In genomic region chr16:89657442-89658220, GRCh38 we compare ENCODE assay signal across 1 cellular context.
A peak's percentile ranks its signal among the peaks of the same experiment; 100 is the strongest.
TF ChIP-seq lines count a peak whose summit lies in the region.

TSS of gene CHMP1A (minus strand) at chr16:89657708. CDS start at chr16:89657588, 120 bp downstream.
TSS of gene SPATA33 (plus strand) at chr16:89657836. CDS start at chr16:89657912, 76 bp downstream.

TF ChIP-seq in HepG2, 621 proteins besides CTCF, POLR2A, EP300 and RAD21 (continued from another document and continues in another):
- TF ChIP-seq BCL3 (CRISPR knock-in tag; IDR thresholded peaks at IDR 0.05) (peak; percentile 97), RXRA (CRISPR knock-in tag; IDR thresholded peaks at IDR 0.05) (peak; percentile 64; the same call in 1 of the 2 replicates), ZNF484 (CRISPR knock-in tag; IDR thresholded peaks at IDR 0.05; ENCODE audit: borderline replicate concordance, low read depth) (no peak), ELK4 (CRISPR knock-in tag; IDR thresholded peaks at IDR 0.05; ENCODE audit: borderline replicate concordance) (peak; percentile 82; the same call in 1 of the 2 replicates), ZNF512 (CRISPR knock-in tag; IDR thresholded peaks at IDR 0.05) (no peak), ZNF296 (CRISPR knock-in tag; conservative IDR thresholded peaks at IDR 0.05) (no peak), KLF13 (CRISPR knock-in tag; IDR thresholded peaks at IDR 0.05) (peak; percentile 77; the same call in 1 of the 2 replicates), ZNF160 (CRISPR knock-in tag; IDR thresholded peaks at IDR 0.05) (peak; percentile 75; the same call in 1 of the 2 replicates), HOXA9 (CRISPR knock-in tag; IDR thresholded peaks at IDR 0.05; ENCODE audit: borderline replicate concordance) (0 out of 2 replicates have a peak, but pooled peaks have one; percentile 35), ZNF44 (CRISPR knock-in tag; IDR thresholded peaks at IDR 0.05) (peak; percentile 80; the same call in 1 of the 2 replicates), ZNF546 (CRISPR knock-in tag; conservative IDR thresholded peaks at IDR 0.05) (no peak), SUZ12 (IDR thresholded peaks at IDR 0.05; ENCODE audit: low read depth, low read length) (no peak), E2F5 (CRISPR knock-in tag; conservative IDR thresholded peaks at IDR 0.05) (no peak), ZNF136 (CRISPR knock-in tag; IDR thresholded peaks at IDR 0.05; ENCODE audit: low read depth) (no peak), TERF1 (CRISPR knock-in tag; IDR thresholded peaks at IDR 0.05) (no peak), TBX2 (CRISPR knock-in tag; IDR thresholded peaks at IDR 0.05; ENCODE audit: borderline replicate concordance) (peak; percentile 52; the same call in 1 of the 2 replicates), SRF (IDR thresholded peaks at IDR 0.05; ENCODE audit: low read depth, low read length) (0 out of 2 replicates have a peak, but pooled peaks have one; percentile 10), WIZ (CRISPR knock-in tag; IDR thresholded peaks at IDR 0.05) (0 out of 2 replicates have a peak, but pooled peaks have one; percentile 68), MIER3 (CRISPR knock-in tag; IDR thresholded peaks at IDR 0.05; ENCODE audit: borderline replicate concordance) (0 out of 2 replicates have a peak, but pooled peaks have one; percentile 22), ISL2 (CRISPR knock-in tag; IDR thresholded peaks at IDR 0.05) (peak; percentile 35), JARID2 (CRISPR knock-in tag; IDR thresholded peaks at IDR 0.05; ENCODE audit: insufficient replicate concordance) (peak; percentile 69), PBX2 (CRISPR knock-in tag; IDR thresholded peaks at IDR 0.05) (no peak), SATB2 (CRISPR knock-in tag; IDR thresholded peaks at IDR 0.05) (no peak), UBTF (CRISPR knock-in tag; IDR thresholded peaks at IDR 0.05) (peak; percentile 46; the same call in 1 of the 2 replicates), HNF4A (CRISPR knock-in tag; IDR thresholded peaks at IDR 0.05) (peak; percentile 37; the same call in 1 of the 2 replicates), FIP1L1 (IDR thresholded peaks at IDR 0.05; ENCODE audit: borderline replicate concordance, insufficient read depth, low read depth, low read length) (no peak), KAT8 (CRISPR knock-in tag; IDR thresholded peaks at IDR 0.05) (peak; percentile 96), ZNF788 (CRISPR knock-in tag; IDR thresholded peaks at IDR 0.05; ENCODE audit: borderline replicate concordance) (peak; percentile 50; the same call in 1 of the 2 replicates), ZNF562 (CRISPR knock-in tag; IDR thresholded peaks at IDR 0.05; ENCODE audit: borderline replicate concordance) (no peak), HNRNPH1 (optimal IDR thresholded peaks at IDR 0.05; ENCODE audit: low read depth, low read length) (no peak), PAF1 (CRISPR knock-in tag; IDR thresholded peaks at IDR 0.05) (no peak), DMAP1 (CRISPR knock-in tag; IDR thresholded peaks at IDR 0.05) (peak; percentile 88), SOX6 (IDR thresholded peaks at IDR 0.05) (no peak), SOX6 (CRISPR knock-in tag; IDR thresholded peaks at IDR 0.05) (no peak; the same call in 1 of the 2 replicates), RFX3 (CRISPR knock-in tag; IDR thresholded peaks at IDR 0.05) (peak; percentile 83), ZBTB3 (CRISPR knock-in tag; IDR thresholded peaks at IDR 0.05; ENCODE audit: borderline replicate concordance, low read depth) (0 out of 2 replicates have a peak, but pooled peaks have one; percentile 1), ZFYVE20 (CRISPR knock-in tag; IDR thresholded peaks at IDR 0.05; ENCODE audit: borderline replicate concordance, low read depth) (no peak), HNF1A (IDR thresholded peaks at IDR 0.05; ENCODE audit: low read depth) (no peak), HNF1A (CRISPR knock-in tag; IDR thresholded peaks at IDR 0.05; ENCODE audit: borderline replicate concordance) (peak; percentile 81; the same call in 1 of the 2 replicates), ZNF337 (CRISPR knock-in tag; IDR thresholded peaks at IDR 0.05; ENCODE audit: borderline replicate concordance, low read depth) (0 out of 2 replicates have a peak, but pooled peaks have one; percentile 30), ZNF792 (CRISPR knock-in tag; IDR thresholded peaks at IDR 0.05) (peak; percentile 67), U2AF1 (optimal IDR thresholded peaks at IDR 0.05; ENCODE audit: low read depth, low read length) (no peak), ZFP37 (CRISPR knock-in tag; IDR thresholded peaks at IDR 0.05; ENCODE audit: borderline replicate concordance) (0 out of 2 replicates have a peak, but pooled peaks have one; percentile 15), KDM4B (CRISPR knock-in tag; IDR thresholded peaks at IDR 0.05) (0 out of 2 replicates have a peak, but pooled peaks have one; percentile 77), ZNF614 (CRISPR knock-in tag; IDR thresholded peaks at IDR 0.05; ENCODE audit: borderline replicate concordance) (peak; percentile 85; the same call in 1 of the 2 replicates), ARNT (IDR thresholded peaks at IDR 0.05) (no peak), IKZF4 (CRISPR knock-in tag; IDR thresholded peaks at IDR 0.05; ENCODE audit: borderline replicate concordance, low read depth, not compliant biosample characterization) (peak; percentile 63), PREB (CRISPR knock-in tag; IDR thresholded peaks at IDR 0.05) (0 out of 2 replicates have a peak, but pooled peaks have one; percentile 15), ZNF276 (CRISPR knock-in tag; IDR thresholded peaks at IDR 0.05; ENCODE audit: low read depth) (peak; percentile 9; the same call in 1 of the 2 replicates)
